10 cellular contexts compared by ENCODE assay signal in the genomic region with DNA sequence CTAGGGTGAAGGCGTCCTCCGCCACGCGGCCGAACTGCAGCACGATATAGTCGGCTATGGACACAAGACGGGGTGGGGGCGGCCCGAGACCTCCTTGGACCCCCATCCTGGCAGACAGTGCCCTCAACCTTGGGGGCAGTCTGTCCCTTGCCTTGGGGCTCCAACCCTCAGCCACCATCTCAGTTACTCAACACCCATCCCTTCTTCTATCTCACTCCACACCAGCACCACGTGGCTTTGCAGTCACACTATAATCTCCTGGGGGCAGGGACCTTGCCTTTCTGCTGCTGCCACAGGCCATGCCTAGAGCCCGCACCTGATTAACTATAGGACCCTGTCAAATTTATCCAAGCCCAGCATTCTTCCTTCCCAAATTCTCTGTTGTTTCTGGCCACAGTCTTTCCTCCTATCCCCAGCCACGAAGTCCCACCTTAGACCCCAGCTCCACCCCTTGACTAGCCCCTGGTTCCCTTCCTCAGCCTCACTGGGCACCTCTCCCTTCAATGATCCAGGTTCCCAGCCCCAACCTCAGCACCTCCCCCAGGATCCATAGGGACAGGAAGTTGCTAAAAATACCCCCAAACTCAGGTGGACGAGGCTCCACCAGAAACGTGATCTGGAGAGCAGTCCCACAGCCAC. TPM values are rescaled to one million over a fixed set of nuclear protein-coding genes. Genes with fewer than 3 reads are reported as not detected.
A peak's percentile ranks its signal among the peaks of the same experiment; 100 is the strongest.
DNase-seq lines count a peak whose midpoint lies in the region; ATAC-seq and TF ChIP-seq lines count a peak whose summit lies in the region.
"Had no signal": no experiment of that assay in that cellular context is flagged by ENCODE, and none has a peak within 500 bp of the region (broad histone marks: within the 10 kb centered on the region; RNA-seq: fewer than 3 reads in every experiment).

No MANE protein-coding gene starts in this region.

- H2AK5ac ChIP-seq in H9 (ENCODE audit: insufficient read length, low read length), result no peak overlapping the region

- peak overlapping the region; percentile 92 for H3K4me3 ChIP-seq in SK-N-MC
- peak overlapping the region; percentile 44 for H3K4me3 ChIP-seq in fibroblast of mammary gland (ENCODE audit: control insufficient read depth, low read depth, low read length)
- peak overlapping the region; percentile 43 for H3K4me3 ChIP-seq in retinal pigment epithelial cell (ENCODE audit: low read length)

- H3K9me3 ChIP-seq in H9 (ENCODE audit: control insufficient read depth, low read depth, low read length) (no peaks in the 10 kb centered on the region), SK-N-MC (ENCODE audit: low read depth, low read length) (no peaks in the 10 kb centered on the region)
- H3K9me3 ChIP-seq: adrenal gland had no signal

- H4K91ac ChIP-seq in H9 (ENCODE audit: insufficient read length, low read depth, low read length), result no peak overlapping the region

- peaks cover 40 to 42% of the 10 kb centered on the region in 2 experiments for H3K4me1 Mint-ChIP-seq in H9

- peak overlapping the region; percentile 48; the same call in 1 of the 2 replicates for H3K14ac ChIP-seq in H9 (ENCODE audit: insufficient read depth, low read length)

- H3K36me3 ChIP-seq in SK-N-MC (ENCODE audit: insufficient read depth, low read length), result no peaks in the 10 kb centered on the region
- H3K36me3 ChIP-seq: adrenal gland had no signal

- H3K4ac ChIP-seq in H9 (ENCODE audit: low read depth, low read length), result no peak overlapping the region

- H2BK12ac ChIP-seq in H9 (ENCODE audit: insufficient read length, low read depth, low read length), result no peak overlapping the region

- H2BK20ac ChIP-seq in H9 (ENCODE audit: low read depth, low read length, poor library complexity, severe bottlenecking), result no peak overlapping the region

- H3K23me2 ChIP-seq in H9 (ENCODE audit: insufficient read length, low read depth, low read length, poor library complexity, severe bottlenecking), result peaks cover 12% of the 10 kb centered on the region

- H3K9me3 Mint-ChIP-seq in H9, result no peaks in the 10 kb centered on the region

- peaks cover 2% of the 10 kb centered on the region; the same call in 1 of the 2 replicates for H3K79me2 ChIP-seq in H9 (ENCODE audit: insufficient read depth, low read length)

- peaks cover 1% of the 10 kb centered on the region for H4K20me1 ChIP-seq in H9 (ENCODE audit: control insufficient read depth, insufficient read depth, insufficient read length)

- H2AFZ ChIP-seq in H9 (ENCODE audit: low read length), result no peak overlapping the region

- H3T11ph ChIP-seq in H9 (ENCODE audit: low read length), result no peak overlapping the region

- peak overlapping the region in 1 of 3 experiments; percentile 90; a peak in 2 of 7 replicates for H3K27ac Mint-ChIP-seq in H9

- no peak overlapping the region for H3K56ac ChIP-seq in H9 (ENCODE audit: insufficient read length, low read depth, low read length)

- H3K18ac ChIP-seq in H9 (ENCODE audit: insufficient read length, low read depth, low read length), result peak overlapping the region; percentile 25

- H3K4me2 ChIP-seq in H9 (ENCODE audit: insufficient read depth, insufficient read length, low read length), result peak overlapping the region; percentile 33

- no peak overlapping the region for H4K5ac ChIP-seq in H9 (ENCODE audit: insufficient read length, low read depth, low read length)

- H3K4me1 ChIP-seq in H9 (ENCODE audit: insufficient read depth, low read length), result peaks cover 6% of the 10 kb centered on the region; the same call in 1 of the 2 replicates

- peaks cover 0 to 4% (median 0%) of the 10 kb centered on the region in 3 experiments; a peak in 2 of 7 replicates for H3K36me3 Mint-ChIP-seq in H9 (ENCODE audit: insufficient read depth in 1 of 3, low read depth in 3 of 3)

- DNase-seq in H9, result no peak
- no peak for DNase-seq in SK-N-MC (ENCODE audit: low read depth, low spot score)
- DNase-seq in fibroblast of mammary gland (ENCODE audit: low read depth), result no peak
- DNase-seq in retinal pigment epithelial cell (ENCODE audit: low read depth), result no peak
- no peak for DNase-seq in medulla oblongata (ENCODE audit: extremely low spot score)
- no peak for DNase-seq in GM19240 (ENCODE audit: insufficient read length, low spot score)
- DNase-seq in iPS-NIHi7 (ENCODE audit: extremely low spot score), result no peak
- DNase-seq: NCI-H2107 had no signal

- no peak for ATAC-seq in GM19328 (IDR thresholded peaks at IDR 0.05; ENCODE audit: unreplicated experiment)

- no peak overlapping the region for H2BK5ac ChIP-seq in H9 (ENCODE audit: insufficient read length, low read length)

- peak overlapping the region; percentile 81 to 84 for H3K4me3 Mint-ChIP-seq in H9

- no peak overlapping the region for H2BK120ac ChIP-seq in H9 (ENCODE audit: low read depth, low read length, poor library complexity, severe bottlenecking)

- TF ChIP-seq CTCF in H9 (conservative IDR thresholded peaks at IDR 0.05) (no peak), fibroblast of mammary gland (conservative IDR thresholded peaks at IDR 0.05; ENCODE audit: control insufficient read depth, insufficient read depth, low read depth, low read length) (no peak), retinal pigment epithelial cell (conservative IDR thresholded peaks at IDR 0.05; ENCODE audit: low read depth, low read length) (no peak)

- WGBS in H9 (ENCODE audit: extremely low coverage, insufficient read length, low lambda C conversion rate), result no CpG with 5 or more reads among the region's 15 CpGs

- H3K23ac ChIP-seq in H9 (ENCODE audit: insufficient read length, low read depth, low read length), result no peak overlapping the region

- H3K27me3 ChIP-seq in H9 (ENCODE audit: insufficient read depth, low read length), result no peaks in the 10 kb centered on the region; the same call in 1 of the 2 replicates

- H3K79me1 ChIP-seq in H9 (ENCODE audit: insufficient read depth, low read depth, low read length, poor library complexity, severe bottlenecking), result no peaks in the 10 kb centered on the region

- no peak overlapping the region for H3K9ac ChIP-seq in H9 (ENCODE audit: extremely low read depth, insufficient read length, low read length)
- no peak overlapping the region for H3K9ac ChIP-seq in SK-N-MC (ENCODE audit: insufficient read length)

- no peak overlapping the region for H2BK15ac ChIP-seq in H9 (ENCODE audit: low read depth, low read length)

- H3K27me3 Mint-ChIP-seq in H9 (ENCODE audit: low read depth), result peaks cover 31% of the 10 kb centered on the region

- H3K27ac ChIP-seq in H9 (ENCODE audit: insufficient read length, low read depth, low read length), result no peak overlapping the region
- no peak overlapping the region for H3K27ac ChIP-seq in SK-N-MC

- no peak overlapping the region for H4K8ac ChIP-seq in H9 (replicated peaks; ENCODE audit: insufficient read length, low read depth, low read length)

RNA-seq across cellular contexts. Expression of gene TEAD3, which starts 1.6 kb away (rescaled TPM):
- total RNA-seq in H9 (2021), result 24.3 and 27.0 TPM in 2 replicates

RNA-seq across cellular contexts. Expression of gene TULP1, which starts 14.2 kb away (rescaled TPM):
- total RNA-seq in H9 (2021), result 0.29 TPM in 1 of 2 replicates, not detected in the other
- total RNA-seq: adrenal gland had no signal

RNA-seq across cellular contexts. Expression of gene RPL10A, which starts 30.3 kb away (rescaled TPM):
- 1,826 and 1,830 TPM in 2 replicates for total RNA-seq in H9 (2021)

RNA-seq across cellular contexts. Expression of gene FANCE, which starts 46.4 kb away (rescaled TPM):
- 8.4 and 10.9 TPM in 2 replicates for total RNA-seq in H9 (2021)
